Comparison of ENCODE assay signal across 1 cellular context in the genomic region with DNA sequence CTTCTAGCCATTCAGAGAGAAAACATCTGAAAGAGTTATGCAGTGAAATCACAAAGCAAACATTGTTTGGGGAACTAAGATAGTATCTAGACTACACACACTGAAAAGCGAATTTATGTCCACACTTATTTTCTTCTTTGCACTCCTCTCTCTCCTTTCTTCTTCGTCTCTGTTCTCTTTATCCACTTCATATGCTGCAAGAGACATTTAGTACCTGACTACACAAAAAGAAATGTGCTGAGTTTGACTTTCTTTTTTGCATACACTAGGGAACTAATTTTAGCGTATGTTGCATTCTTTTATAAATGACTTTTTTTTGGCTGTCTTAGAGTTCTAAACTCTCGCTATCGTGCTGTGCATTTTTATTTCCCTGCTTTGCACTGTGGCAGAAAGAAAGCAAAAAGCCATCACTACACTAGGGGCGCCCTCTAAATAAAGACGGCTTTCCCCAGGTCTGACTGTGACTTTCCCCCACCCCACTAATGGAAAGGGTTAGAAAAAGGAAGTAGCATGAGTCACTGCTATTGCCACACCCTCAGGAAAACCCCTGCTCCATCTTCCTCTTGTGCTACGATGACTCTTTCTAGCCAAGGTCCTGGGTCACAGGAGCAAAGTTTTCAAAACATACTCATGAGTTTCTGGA.
TF ChIP-seq lines count a peak whose summit lies in the region.

No MANE protein-coding gene starts in this region.

TF ChIP-seq in WTC11, 78 proteins besides CTCF, POLR2A, EP300 and RAD21 (continued from another document):
- TF ChIP-seq, protein P1, sequence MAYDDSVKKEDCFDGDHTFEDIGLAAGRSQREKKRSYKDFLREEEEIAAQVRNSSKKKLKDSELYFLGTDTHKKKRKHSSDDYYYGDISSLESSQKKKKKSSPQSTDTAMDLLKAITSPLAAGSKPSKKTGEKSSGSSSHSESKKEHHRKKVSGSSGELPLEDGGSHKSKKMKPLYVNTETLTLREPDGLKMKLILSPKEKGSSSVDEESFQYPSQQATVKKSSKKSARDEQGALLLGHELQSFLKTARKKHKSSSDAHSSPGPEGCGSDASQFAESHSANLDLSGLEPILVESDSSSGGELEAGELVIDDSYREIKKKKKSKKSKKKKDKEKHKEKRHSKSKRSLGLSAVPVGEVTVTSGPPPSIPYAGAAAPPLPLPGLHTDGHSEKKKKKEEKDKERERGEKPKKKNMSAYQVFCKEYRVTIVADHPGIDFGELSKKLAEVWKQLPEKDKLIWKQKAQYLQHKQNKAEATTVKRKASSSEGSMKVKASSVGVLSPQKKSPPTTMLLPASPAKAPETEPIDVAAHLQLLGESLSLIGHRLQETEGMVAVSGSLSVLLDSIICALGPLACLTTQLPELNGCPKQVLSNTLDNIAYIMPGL (CRISPR knock-in tag; IDR thresholded peaks at IDR 0.05) = no peak
